8 cellular contexts compared by ENCODE assay signal in genomic region chr7:102272075-102272916, GRCh38.
A peak's percentile ranks its signal among the peaks of the same experiment; 100 is the strongest.
DNase-seq lines count a peak whose midpoint lies in the region; ATAC-seq and TF ChIP-seq lines count a peak whose summit lies in the region.

No MANE protein-coding gene starts in this region.

- in situ Hi-C loops in brain microvascular endothelial cell (cut with HindIII; ENCODE audit: low pct_ligation_motif_present, low sequenced_read_pairs) = no loop called here

- no peak for TF ChIP-seq POLR2A in NB4 (IDR thresholded peaks at IDR 0.05; ENCODE audit: extremely low read depth, insufficient read length)

- H3K4me3 ChIP-seq in NB4 (ENCODE audit: low read depth, low read length) (no peak overlapping the region), WERI-Rb-1 (ENCODE audit: low read depth, low read length) (no peak overlapping the region), brain microvascular endothelial cell (ENCODE audit: low read depth, low read length) (no peak overlapping the region)

- TF ChIP-seq CTCF in NB4 (IDR thresholded peaks at IDR 0.05; ENCODE audit: low read depth, low read length) (peak; percentile 96), WERI-Rb-1 (IDR thresholded peaks at IDR 0.05; ENCODE audit: low read depth, low read length) (peak; percentile 96), brain microvascular endothelial cell (IDR thresholded peaks at IDR 0.05; ENCODE audit: low read depth, low read length, missing control alignments) (peak; percentile 95)

- ATAC-seq in HG03108 (IDR thresholded peaks at IDR 0.05; ENCODE audit: unreplicated experiment) = no peak

- H3K27me3 ChIP-seq in WERI-Rb-1 (ENCODE audit: insufficient read depth, low read depth, severe bottlenecking) (no peaks in the 10 kb centered on the region), brain microvascular endothelial cell (replicated peaks) (no peaks in the 10 kb centered on the region)

- H3K36me3 ChIP-seq in WERI-Rb-1 (no peaks in the 10 kb centered on the region), brain microvascular endothelial cell (replicated peaks) (no peaks in the 10 kb centered on the region)

- H3K27ac ChIP-seq in WERI-Rb-1 (no peak overlapping the region), brain microvascular endothelial cell (no peak overlapping the region)

- DNase-seq in NCI-H510A treated with DMSO at 0.1 percent for 48 hours (lab: John Stamatoyannopoulos, UW) (peak; percentile 16), NCI-H510A (lab: John Stamatoyannopoulos, UW) (no peak), NB4 (ENCODE audit: low read depth) (peak; percentile 81), WERI-Rb-1 (peak; percentile 80), brain microvascular endothelial cell (peak; percentile 48), iPS-NIHi7 (ENCODE audit: extremely low spot score) (peak; percentile 90)
- DNase-seq in stimulated activated CD4-positive, alpha-beta T cell treated with anti-CD3 and anti-CD28 coated beads, Interleukin-12 subunit alpha, Interleukin-12 subunit beta, amount 100 ng/mL, for 4 hours = peak; percentile 80

- no peaks in the 10 kb centered on the region for H3K9me3 ChIP-seq in WERI-Rb-1 (ENCODE audit: severe bottlenecking)
